In the genomic region with DNA sequence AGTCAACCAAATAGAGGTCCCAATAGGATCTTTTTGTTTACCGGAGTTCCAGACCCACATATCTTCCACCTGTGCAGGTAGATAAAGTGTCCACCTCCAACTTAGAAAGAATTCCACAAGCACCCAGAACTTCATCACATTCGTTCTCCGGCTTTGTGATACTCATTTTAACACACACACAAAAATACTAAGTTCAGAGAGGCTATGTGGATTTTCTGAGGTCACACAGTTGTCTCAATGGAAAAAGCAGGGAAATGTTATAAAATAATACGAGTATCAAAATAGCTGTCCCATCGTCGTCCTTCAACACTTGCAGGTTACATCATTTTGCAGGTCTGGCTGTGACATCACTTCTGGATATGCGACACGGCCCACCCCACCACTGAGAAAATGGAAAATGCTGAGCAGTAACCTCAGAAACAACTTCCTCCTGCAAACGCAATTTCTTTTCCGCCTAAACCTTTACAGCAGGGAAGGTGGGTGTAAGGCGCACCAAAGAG, we compare ENCODE assay signal across 8 cellular contexts.
A peak's percentile ranks its signal among the peaks of the same experiment; 100 is the strongest.
DNase-seq lines count a peak whose midpoint lies in the region; ATAC-seq and TF ChIP-seq lines count a peak whose summit lies in the region.

No MANE protein-coding gene starts in this region.

- peak overlapping the region; percentile 48 to 68 (median 57) for H3K4me3 ChIP-seq in BLaER1 treated with 17β-estradiol and CSF1 and Interleukin-3, amounts not matched to agents 10 nM and 100 nM
- peak overlapping the region; percentile 49 for H3K4me3 ChIP-seq in retinal pigment epithelial cell (ENCODE audit: low read length)

- H3K9ac ChIP-seq in BLaER1 treated with 17β-estradiol and CSF1 and Interleukin-3, amounts not matched to agents 10 nM and 100 nM, result peak overlapping the region; percentile 81 to 93 (median 88)

- POLR2A ChIA-PET in HEK293T (lab: Yijun Ruan, JAX), result interaction anchor here (0.9 to 1.1 kb wide), 6 partner anchors 9 to 181 kb away, joined by 3 to 6 read pairs (median 4); partner anchors contain the start of gene SPRED1

- peaks cover 92 to 100% (median 94%) of the 10 kb centered on the region in 10 experiments for H3K4me1 ChIP-seq in BLaER1 treated with 17β-estradiol and CSF1 and Interleukin-3, amounts not matched to agents 10 nM and 100 nM

- H4K20me1 ChIP-seq in BLaER1 treated with 17β-estradiol and CSF1 and Interleukin-3, amounts not matched to agents 10 nM and 100 nM, result no peaks in the 10 kb centered on the region

- DNase-seq in HEK293T (ENCODE audit: extremely low spot score) (peak; percentile 6), germinal center (ENCODE audit: low spot score) (peak; percentile 14), retinal pigment epithelial cell (ENCODE audit: low read depth) (no peak), cerebellar nuclear complex (lab: John Stamatoyannopoulos, UW) (no peak), OCI-M2 (lab: John Stamatoyannopoulos, UW; ENCODE audit: unreplicated experiment) (no peak)

- no peaks in the 10 kb centered on the region for H3K36me3 ChIP-seq in BLaER1 treated with 17β-estradiol and CSF1 and Interleukin-3, amounts not matched to agents 10 nM and 100 nM

- H3K4me2 ChIP-seq in BLaER1 treated with 17β-estradiol and CSF1 and Interleukin-3, amounts not matched to agents 10 nM and 100 nM, result peak overlapping the region; percentile 83 to 97 (median 91)

- CTCF ChIA-PET in HEK293T (lab: Yijun Ruan, JAX), result no interaction called here

- no peaks in the 10 kb centered on the region for H3K27me3 ChIP-seq in BLaER1 treated with 17β-estradiol and CSF1 and Interleukin-3, amounts not matched to agents 10 nM and 100 nM

- H3K27ac ChIP-seq in BLaER1 treated with 17β-estradiol and CSF1 and Interleukin-3, amounts not matched to agents 10 nM and 100 nM, result peak overlapping the region; percentile 86 to 94 (median 92); a peak in 21 of 22 replicates
- peak overlapping the region; percentile 83 for H3K27ac ChIP-seq in VCaP

- ATAC-seq in GM19324 (IDR thresholded peaks at IDR 0.05; ENCODE audit: low FRiP score, unreplicated experiment), result no peak

- H3K9me3 ChIP-seq in BLaER1 treated with 17β-estradiol and CSF1 and Interleukin-3, amounts not matched to agents 10 nM and 100 nM (replicated peaks in 1 of 11), result no peaks in the 10 kb centered on the region; a peak in 1 of 22 replicates

- TF ChIP-seq CTCF in VCaP (conservative IDR thresholded peaks at IDR 0.05), result no peak
- no peak for TF ChIP-seq CTCF in retinal pigment epithelial cell (conservative IDR thresholded peaks at IDR 0.05; ENCODE audit: low read depth, low read length)

TF ChIP-seq in HEK293T, 16 proteins besides CTCF, POLR2A, EP300 and RAD21:
- no peak for TF ChIP-seq FOXM1 (IDR thresholded peaks at IDR 0.05; ENCODE audit: borderline replicate concordance)
- no peak for TF ChIP-seq FOXK2 (IDR thresholded peaks at IDR 0.05)
- TF ChIP-seq SP1 (IDR thresholded peaks at IDR 0.05), result no peak
- no peak for TF ChIP-seq L3MBTL2 (conservative IDR thresholded peaks at IDR 0.05)
- no peak for TF ChIP-seq PKNOX1 (IDR thresholded peaks at IDR 0.05)
- no peak for TF ChIP-seq ARNT (IDR thresholded peaks at IDR 0.05)
- no peak for TF ChIP-seq LEF1 (IDR thresholded peaks at IDR 0.05; ENCODE audit: borderline replicate concordance)
- no peak for TF ChIP-seq BHLHE40 (IDR thresholded peaks at IDR 0.05; ENCODE audit: borderline replicate concordance)
- TF ChIP-seq TARDBP (IDR thresholded peaks at IDR 0.05), result no peak
- TF ChIP-seq FOXA1 (IDR thresholded peaks at IDR 0.05), result no peak
- TF ChIP-seq CTBP1 (IDR thresholded peaks at IDR 0.05; ENCODE audit: borderline replicate concordance), result no peak
- no peak for TF ChIP-seq ELF4 (IDR thresholded peaks at IDR 0.05)
TF ChIP-seq in HEK293T: peak in this region for 0.

Comparison
In these comparisons a context has a peak if more than half of its experiments do, and no peak if none do; other contexts are left out.
1. DNase-seq: peak in HEK293T (single experiment) and germinal center (single experiment); none in retinal pigment epithelial cell (single experiment), cerebellar nuclear complex (0 of 2) and OCI-M2 (single experiment).